13 cellular contexts compared by ENCODE assay signal in genomic region chr3:170117134-170117533, GRCh38.
A peak's percentile ranks its signal among the peaks of the same experiment; 100 is the strongest.
DNase-seq lines count a peak whose midpoint lies in the region; ATAC-seq and TF ChIP-seq lines count a peak whose summit lies in the region.
"Had no signal": no experiment of that assay in that cellular context is flagged by ENCODE, and none has a peak within 500 bp of the region (broad histone marks: within the 10 kb centered on the region; RNA-seq: fewer than 3 reads in every experiment).

No MANE protein-coding gene starts in this region.

- H3K27ac ChIP-seq in left lung: no peak overlapping the region

- peaks cover 0 to 96% of the 10 kb centered on the region in 2 donors for H3K36me3 ChIP-seq in left lung

- peaks cover 0 to 8% of the 10 kb centered on the region in 2 donors for H3K4me1 Mint-ChIP-seq in immature natural killer cell

- DNase-seq in DMS114 treated with DMSO at 0.1 percent for 48 hours (lab: John Stamatoyannopoulos, UW; ENCODE audit: unreplicated experiment): peak; percentile 30
- DNase-seq in HEK293T (ENCODE audit: extremely low spot score): peak; percentile 26
- peak; percentile 12 for DNase-seq in amniotic epithelial cell (ENCODE audit: low read depth)
- no peak for DNase-seq in immature natural killer cell
- DNase-seq in left lung: no peak
- DNase-seq in inferior parietal cortex (ENCODE audit: extremely low spot score): no peak
- DNase-seq in activated gamma-delta T cell (lab: John Stamatoyannopoulos, UW): no peak
- DNase-seq in stimulated activated CD4-positive, alpha-beta T cell treated with anti-CD3 and anti-CD28 coated beads, Interleukin-2, amount 100 ng/mL, for 48 hours: no peak
- DNase-seq: activated T-cell treated with anti-CD3 and anti-CD28 coated beads, Interleukin-2, amount 50 U/mL, for 48 hours; cortex of kidney; NCI-H510A treated with DMSO at 0.1 percent for 48 hours; stimulated activated CD4-positive, alpha-beta T cell treated with anti-CD3 and anti-CD28 coated beads, Interleukin-2, amount 100 ng/mL, for 24 hours; T-helper 2 cell had no signal

- H3K27me3 ChIP-seq in left lung: no peaks in the 10 kb centered on the region

- no peaks in the 10 kb centered on the region for H3K9me3 Mint-ChIP-seq in immature natural killer cell

- peak overlapping the region in 4 of 6 donors; percentile 22 to 42 (median 30) for H3K27ac Mint-ChIP-seq in immature natural killer cell

- POLR2A ChIA-PET in HEK293T (lab: Yijun Ruan, JAX): no interaction called here

- no peak overlapping the region for H3K4me3 ChIP-seq in left lung

- no peak for TF ChIP-seq CTCF in left lung (IDR thresholded peaks at IDR 0.05)

- intact Hi-C loops in left lung (cut with DNase I): no loop called here

- CTCF ChIA-PET in HEK293T (lab: Yijun Ruan, JAX): no interaction called here

- ATAC-seq in left lung: no peak

- no peaks in the 10 kb centered on the region for H3K9me3 ChIP-seq in left lung

- H3K4me3 Mint-ChIP-seq in immature natural killer cell: no peak overlapping the region

- H3K4me1 ChIP-seq in left lung: no peaks in the 10 kb centered on the region

- H3K36me3 Mint-ChIP-seq in immature natural killer cell: peaks cover 15 to 29% (median 18%) of the 10 kb centered on the region in 3 donors

- no peaks in the 10 kb centered on the region for H3K27me3 Mint-ChIP-seq in immature natural killer cell (ENCODE audit: low read depth in 3 of 3)

TF ChIP-seq in HEK293T, 16 proteins besides CTCF, POLR2A, EP300 and RAD21:
- TF ChIP-seq LEF1 (IDR thresholded peaks at IDR 0.05; ENCODE audit: borderline replicate concordance): no peak
- no peak for TF ChIP-seq ZNF384 (IDR thresholded peaks at IDR 0.05)
- TF ChIP-seq FOXA1 (IDR thresholded peaks at IDR 0.05): no peak
- TF ChIP-seq ARNT (IDR thresholded peaks at IDR 0.05): no peak
- TF ChIP-seq SUZ12 (IDR thresholded peaks at IDR 0.05): no peak
- TF ChIP-seq L3MBTL2 (conservative IDR thresholded peaks at IDR 0.05): no peak
- no peak for TF ChIP-seq PKNOX1 (IDR thresholded peaks at IDR 0.05)
- no peak for TF ChIP-seq NFRKB (IDR thresholded peaks at IDR 0.05)
- TF ChIP-seq SP1 (IDR thresholded peaks at IDR 0.05): no peak
- no peak for TF ChIP-seq CTBP1 (IDR thresholded peaks at IDR 0.05; ENCODE audit: borderline replicate concordance)
- TF ChIP-seq TARDBP (IDR thresholded peaks at IDR 0.05): no peak
- no peak for TF ChIP-seq ELF4 (IDR thresholded peaks at IDR 0.05)
- no peak for TF ChIP-seq FOXM1 (IDR thresholded peaks at IDR 0.05; ENCODE audit: borderline replicate concordance)
- TF ChIP-seq FOXK2 (IDR thresholded peaks at IDR 0.05): no peak
- no peak for TF ChIP-seq BHLHE40 (IDR thresholded peaks at IDR 0.05; ENCODE audit: borderline replicate concordance)
- no peak for TF ChIP-seq HDGF (IDR thresholded peaks at IDR 0.05; ENCODE audit: borderline replicate concordance)

Comparison
In these comparisons a context has a peak if more than half of its experiments do, and no peak if none do; other contexts are left out.
1. DNase-seq: peak in DMS114 treated with DMSO at 0.1 percent for 48 hours (single experiment), HEK293T (single experiment) and amniotic epithelial cell (single experiment); none in immature natural killer cell (0 of 3), left lung (0 of 2), inferior parietal cortex (single experiment), activated gamma-delta T cell (single experiment) and stimulated activated CD4-positive, alpha-beta T cell treated with anti-CD3 and anti-CD28 coated beads, Interleukin-2, amount 100 ng/mL, for 48 hours (0 of 2).